8 cellular contexts compared by ENCODE assay signal in the genomic region with DNA sequence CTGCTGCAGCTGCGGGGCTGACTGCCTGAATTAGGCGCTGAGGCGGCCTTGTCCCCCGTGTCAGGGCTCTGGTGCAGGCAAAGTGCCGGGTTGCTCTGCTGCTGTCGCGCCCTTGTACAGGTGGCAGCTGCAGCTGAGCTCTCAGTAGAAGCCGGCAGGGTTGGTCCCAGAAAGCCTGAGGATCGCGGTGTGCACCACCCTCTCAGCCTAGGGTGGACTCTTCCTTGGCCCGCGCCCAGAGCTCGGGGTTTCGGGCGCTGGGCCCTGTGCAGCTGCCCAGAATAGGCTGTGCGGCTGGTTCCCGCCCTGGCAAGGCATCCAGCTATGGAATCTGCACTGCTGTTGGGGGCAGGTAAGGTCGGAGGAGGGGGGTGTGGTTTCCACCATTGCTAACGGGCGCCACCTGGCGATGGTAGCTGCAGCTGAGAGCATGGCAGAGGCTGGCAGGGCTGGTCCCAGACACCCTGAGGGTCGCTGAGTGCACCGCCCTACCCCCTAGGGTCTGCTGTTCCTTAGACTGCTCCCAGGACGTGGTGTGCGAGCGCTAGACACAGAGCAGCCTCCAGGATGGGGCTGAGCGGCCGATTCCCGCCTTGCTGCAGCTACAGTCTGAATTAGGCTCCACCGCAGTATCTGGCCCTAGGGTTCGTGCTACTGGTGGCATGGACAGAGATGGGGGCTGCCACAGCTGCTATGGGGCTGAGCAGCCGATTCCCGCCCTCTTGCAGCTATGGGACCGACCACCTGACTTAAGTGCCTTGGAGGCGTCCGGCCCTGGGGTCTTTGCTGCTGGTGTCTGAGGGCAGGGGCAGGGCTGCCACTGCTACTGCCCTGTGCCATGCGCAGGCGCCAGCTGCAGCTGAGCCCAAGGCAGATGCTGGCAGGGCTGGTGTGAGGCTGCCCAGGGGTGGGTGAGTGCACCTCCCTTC.
DNase-seq lines count a peak whose midpoint lies in the region; ATAC-seq, FAIRE-seq and TF ChIP-seq lines count a peak whose summit lies in the region.
"Not testable (repeated sequence)": the region's sequence is repeated elsewhere in the genome, so short reads cannot be mapped to it uniquely, and the experiment has no call there.

No MANE protein-coding gene starts in this region.

- TF ChIP-seq CTCF in GM13977 (IDR thresholded peaks at IDR 0.05; ENCODE audit: extremely low read depth, insufficient read depth, missing control alignments) (peak; percentile 48), heart left ventricle (IDR thresholded peaks at IDR 0.05) (peak; percentile 42 to 68 (median 60)), pancreas (IDR thresholded peaks at IDR 0.05) (peak; percentile 41 to 57 (median 50))

- not testable (repeated sequence) for H3K36me3 ChIP-seq in adipocyte (ENCODE audit: control insufficient read depth, insufficient read depth, low read length, severe bottlenecking); heart left ventricle; pancreas

- FAIRE-seq in pancreas (lab: Jason Lieb, UNC); urothelium cell line (lab: Jason Lieb, UNC): not testable (repeated sequence)

- H3K27me3 ChIP-seq in adipocyte (replicated peaks; ENCODE audit: control insufficient read depth, insufficient read depth, low read length); pancreas: not testable (repeated sequence)
- peaks cover 0 to 24% (median 4%) of the 10 kb centered on the region in 9 donors for H3K27me3 ChIP-seq in heart left ventricle

- TF ChIP-seq POLR2A in heart left ventricle (IDR thresholded peaks at IDR 0.05): not testable (repeated sequence)

- H3K4me1 ChIP-seq in adipocyte (ENCODE audit: control insufficient read depth, insufficient read depth, low read length) (peaks cover 19% of the 10 kb centered on the region), heart left ventricle (peaks cover 0 to 33% (median 21%) of the 10 kb centered on the region in 12 donors)
- H3K4me1 ChIP-seq in pancreas: not testable (repeated sequence)

- not testable (repeated sequence) for H3K9me3 ChIP-seq in adipocyte (ENCODE audit: control insufficient read depth, low read length); heart left ventricle; pancreas

- ATAC-seq in HG02763 (IDR thresholded peaks at IDR 0.05; ENCODE audit: unreplicated experiment): peak; percentile 79
- ATAC-seq in SK-N-SH treated with all-trans-retinoic acid at 6 μM for 48 hours: peak; percentile 96
- peak; percentile 96 to 98 (median 98) for ATAC-seq in heart left ventricle
- peak; percentile 94 to 98 (median 96) for ATAC-seq in pancreas

- H3K27ac ChIP-seq in heart left ventricle: peak overlapping the region in 1 of 12 donors; percentile 18
- not testable (repeated sequence) for H3K27ac ChIP-seq in pancreas

- H3K4me3 ChIP-seq in adipocyte (ENCODE audit: low read length) (peak overlapping the region; percentile 37), heart left ventricle (peak overlapping the region in 11 of 12 donors; percentile 14 to 49 (median 41)), pancreas (peak overlapping the region; percentile 23 to 50 (median 29))

- in situ Hi-C loops in GM13977 (cut with MboI; ENCODE audit: low pct_unique_long_range_greater_than_20kb, low sequenced_read_pairs, unreplicated experiment): loop anchor here (10.0 kb wide), 1 partner anchor 258 kb away; no protein-coding TSS in a partner anchor

- DNase-seq in GM13977 (ENCODE audit: low spot score) (peak; percentile 31), MV-4-11 (lab: John Stamatoyannopoulos, UW) (peak; percentile 25), adipocyte (ENCODE audit: low read depth) (peak; percentile 49), heart left ventricle (peak; percentile 69 to 82 (median 78)), pancreas (peak; percentile 72 to 89 (median 81)), urothelium cell line (ENCODE audit: low spot score) (peak; percentile 71)

- not testable (repeated sequence) for H3K9ac ChIP-seq in adipocyte (ENCODE audit: low read length)

- WGBS in heart left ventricle, 4 donors: 7 to 12% (median 8%) methylated on average over 21 to 38 of the region's 38 CpGs
- 2 to 3% methylated on average over 36 to 38 of the region's 38 CpGs for WGBS in pancreas, 2 donors

- intact Hi-C loops in heart left ventricle (cut with DNase I): loop anchor here in 9 of 10 donors (2.0 to 10.0 kb wide), 7 partner anchors 130 to 520 kb away; a partner anchor contains a TSS
- intact Hi-C loops in pancreas (cut with DNase I): not testable (repeated sequence)

Comparison
In these comparisons a context has a peak if more than half of its experiments do, and no peak if none do; other contexts are left out.
1. DNase-seq: peak in every context shown above with its lines; median percentile 81 in pancreas; 78 in heart left ventricle; 71 in urothelium cell line; 49 in adipocyte; 31 in GM13977; 25 in MV-4-11.